ENCODE assay signal across 2 cellular contexts in genomic region chr7:23035542-23036371, GRCh38.
TF ChIP-seq lines count a peak whose summit lies in the region.

No MANE protein-coding gene starts in this region.

TF ChIP-seq in HCT116, 20 proteins besides CTCF, POLR2A, EP300 and RAD21:
- peak; percentile 30 for TF ChIP-seq YY1 (IDR thresholded peaks at IDR 0.05; ENCODE audit: extremely low read depth, insufficient replicate concordance, low read depth, low read length)

TF ChIP-seq in K562, 482 proteins besides CTCF, POLR2A, EP300 and RAD21:
- peak; percentile 34; the same call in 1 of the 2 replicates for TF ChIP-seq RBFOX2 (IDR thresholded peaks at IDR 0.05; ENCODE audit: low read depth, low read length)
- TF ChIP-seq TAF9B (IDR thresholded peaks at IDR 0.05; ENCODE audit: partially characterized antibody) = peak; percentile 53
- TF ChIP-seq CXXC5 (CRISPR knock-in tag; IDR thresholded peaks at IDR 0.05) = peak; percentile 43
- TF ChIP-seq ZNF592 (IDR thresholded peaks at IDR 0.05) = 0 out of 2 replicates have a peak, but pooled peaks have one; percentile 46
- TF ChIP-seq SUPT5H (IDR thresholded peaks at IDR 0.05) = peak; percentile 42; the same call in 1 of the 2 replicates
- peak; percentile 44 for TF ChIP-seq EP400 (IDR thresholded peaks at IDR 0.05)
- 0 out of 2 replicates have a peak, but pooled peaks have one; percentile 52 for TF ChIP-seq GTF2A2 (tag; IDR thresholded peaks at IDR 0.05)
- TF ChIP-seq L3MBTL2 (IDR thresholded peaks at IDR 0.05) = peak; percentile 36; the same call in 1 of the 2 replicates
- TF ChIP-seq FOXK2 (conservative IDR thresholded peaks at IDR 0.05 in 1 of 2, IDR thresholded peaks at IDR 0.05 in 1 of 2; ENCODE audit: low read depth in 2 of 2) = peak in 1 of 2 experiments; percentile 64; a peak in 1 of 4 replicates
- peak; percentile 53; the same call in 1 of the 2 replicates for TF ChIP-seq TAF7 (tag; IDR thresholded peaks at IDR 0.05)
- peak in 1 of 2 experiments; percentile 78; a peak in 2 of 4 replicates for TF ChIP-seq FOXA3 (CRISPR knock-in tag; conservative IDR thresholded peaks at IDR 0.05 in 1 of 2, IDR thresholded peaks at IDR 0.05 in 1 of 2)
- TF ChIP-seq YY1 (IDR thresholded peaks at IDR 0.05; ENCODE audit: borderline replicate concordance in 1 of 3, control insufficient read depth in 1 of 3, extremely low read depth in 1 of 3, insufficient read depth in 3 of 3, insufficient read length in 1 of 3, insufficient replicate concordance in 2 of 3, low read depth in 1 of 3, low read length in 2 of 3) = peak in 1 of 3 experiments; percentile 52
- TF ChIP-seq EGR1 (conservative IDR thresholded peaks at IDR 0.05) = peak; percentile 31; the same call in 1 of the 2 replicates
- peak; percentile 90; the same call in 1 of the 2 replicates for TF ChIP-seq NFRKB (IDR thresholded peaks at IDR 0.05; ENCODE audit: low read depth)
- 0 out of 4 replicates have a peak, but pooled peaks of 1 of the 2 experiments have one; percentile 11 for TF ChIP-seq NRF1 (conservative IDR thresholded peaks at IDR 0.05 in 1 of 2, IDR thresholded peaks at IDR 0.05 in 1 of 2)
